23 cellular contexts compared by ENCODE assay signal in the genomic region with DNA sequence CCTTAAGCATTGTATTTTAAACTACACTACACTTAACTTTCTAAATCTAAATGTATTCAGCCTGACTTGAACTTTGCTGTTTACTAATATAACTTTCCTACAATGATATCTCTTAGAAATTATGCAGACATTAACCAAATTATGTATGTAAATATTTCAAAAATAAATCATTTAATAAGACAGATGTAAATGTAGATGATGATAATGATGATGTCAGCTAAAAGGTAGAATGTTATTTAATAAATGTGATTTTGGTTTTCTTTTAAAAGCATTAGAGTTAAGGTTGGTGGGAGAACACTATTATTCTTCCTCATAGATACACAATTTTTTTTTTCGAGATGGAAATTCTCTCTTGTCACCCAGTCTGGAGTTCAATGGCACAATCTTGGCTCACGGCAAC. TPM values are rescaled to one million over a fixed set of nuclear protein-coding genes. Genes with fewer than 3 reads are reported as not detected.
DNase-seq lines count a peak whose midpoint lies in the region; FAIRE-seq and TF ChIP-seq lines count a peak whose summit lies in the region.
"Had no signal": no experiment of that assay in that cellular context is flagged by ENCODE, and none has a peak within 500 bp of the region (broad histone marks: within the 10 kb centered on the region; RNA-seq: fewer than 3 reads in every experiment).

No MANE protein-coding gene starts in this region.

- no peaks in the 10 kb centered on the region for H4K20me1 ChIP-seq in H1 (replicated peaks in 1 of 2; ENCODE audit: control insufficient read depth in 1 of 2, insufficient read depth in 2 of 2, low read length in 2 of 2)

- TF ChIP-seq POLR2A in H1 (IDR thresholded peaks at IDR 0.05; ENCODE audit: control extremely low read depth in 1 of 2, low read depth in 2 of 2, low read length in 2 of 2) = no peak

- H2AFZ ChIP-seq in H1 (ENCODE audit: low read length) = no peak overlapping the region
- H2AFZ ChIP-seq: GM23248 had no signal

- no peak for TF ChIP-seq EP300 in H1 (IDR thresholded peaks at IDR 0.05; ENCODE audit: borderline replicate concordance in 1 of 2, low read depth in 2 of 2, low read length in 2 of 2)

- H3K27ac ChIP-seq in H1 (ENCODE audit: low read depth, low read length) (no peak overlapping the region), SJCRH30 (no peak overlapping the region)
- H3K27ac ChIP-seq: GM23248, HL-60 had no signal

- H3K4me1 ChIP-seq in H1 (replicated peaks in 1 of 4; ENCODE audit: control insufficient read depth in 3 of 4, insufficient read depth in 4 of 4, low read length in 3 of 4) (no peaks in the 10 kb centered on the region), SJCRH30 (no peaks in the 10 kb centered on the region)
- H3K4me1 ChIP-seq: BE2C had no signal

- CTCF ChIA-PET in H1 (lab: Charles Lee; ENCODE audit: partially characterized antibody) = interaction anchor here (0.5 kb wide), 1 partner anchor 415 kb away, joined by 3 read pairs; no protein-coding TSS in a partner anchor

- DNase-seq in H1 (ENCODE audit: low read depth in 1 of 2, low spot score in 2 of 2) (no peak), SJCRH30 (no peak)
- DNase-seq: ACHN; BE2C; C1 segment of cervical spinal cord; CD4-positive, CD25-positive, alpha-beta regulatory T cell; CD8-positive, alpha-beta memory T cell; COR-L47; DMS 273 treated with DMSO at 0.1 percent for 48 hours; DMS53; DND-41; EL; GM23248; HCEC 1CT; KBM-7 had no signal

- POLR2A ChIA-PET in H1 (lab: Charles Lee; ENCODE audit: partially characterized antibody) = no interaction called here

- FAIRE-seq in G401.6 (lab: Jason Lieb, UNC) (peak; percentile 28), H1 (lab: Jason Lieb, UNC) (no peak)
- FAIRE-seq: GM12891, H54 had no signal

- no peak overlapping the region for H2BK120ac ChIP-seq in H1 (replicated peaks; ENCODE audit: low read depth, low read length)

- no peak overlapping the region for H3K23ac ChIP-seq in H1 (ENCODE audit: insufficient read length)

- no peak overlapping the region for H2AK5ac ChIP-seq in H1 (ENCODE audit: low read depth, low read length)

- no peak overlapping the region for H3K4me2 ChIP-seq in H1 (ENCODE audit: insufficient read depth in 1 of 2, low read depth in 2 of 2, low read length in 2 of 2)

- H2BK20ac ChIP-seq in H1 (ENCODE audit: low read length) = no peak overlapping the region

- H3K79me2 ChIP-seq in H1 (ENCODE audit: control insufficient read depth in 1 of 2, insufficient read depth in 2 of 2, low read length in 2 of 2) = no peaks in the 10 kb centered on the region

- TF ChIP-seq RAD21 in H1 (IDR thresholded peaks at IDR 0.05 in 1 of 2, conservative IDR thresholded peaks at IDR 0.05 in 1 of 2; ENCODE audit: low read depth in 2 of 2, low read length in 2 of 2) = no peak

- H3K36me3 ChIP-seq in H1 (ENCODE audit: control insufficient read depth in 2 of 4, insufficient read depth in 4 of 4, low read length in 3 of 4) (no peaks in the 10 kb centered on the region; a peak in 1 of 8 replicates), SJCRH30 (no peaks in the 10 kb centered on the region)
- H3K36me3 ChIP-seq: BE2C had no signal

- no peak overlapping the region for H3K4ac ChIP-seq in H1 (replicated peaks; ENCODE audit: insufficient read length, low read depth, low read length)

- H3K4me3 ChIP-seq in H1 (ENCODE audit: extremely low read depth in 1 of 4, insufficient read depth in 2 of 4, low read depth in 3 of 4, low read length in 4 of 4) = no peak overlapping the region
- no peak overlapping the region for H3K4me3 ChIP-seq in SJCRH30
- H3K4me3 ChIP-seq: GM23248 had no signal

- 100% methylated on average over 1 of the region's 2 CpGs; no CpG with 5 or more reads in 1 of the 2 experiments for WGBS in H1 (ENCODE audit: extremely low coverage in 1 of 2, insufficient coverage in 1 of 2, insufficient read length in 1 of 2, insufficient replicate concordance in 2 of 2, low coverage in 1 of 2, low lambda C conversion rate in 2 of 2, missing lambda C conversion rate in 1 of 2), 2 experiments

- no peak overlapping the region for H3K18ac ChIP-seq in H1 (ENCODE audit: extremely low read depth, low read length)

- no peak overlapping the region for H4K8ac ChIP-seq in H1 (ENCODE audit: extremely low read depth, insufficient read depth, low read length)

- no peak overlapping the region for H3K56ac ChIP-seq in H1 (replicated peaks; ENCODE audit: insufficient read length, low read depth, low read length)

- no peak for TF ChIP-seq CTCF in H1 (IDR thresholded peaks at IDR 0.05; ENCODE audit: control extremely low read depth in 1 of 3, insufficient read depth in 1 of 3, low read depth in 1 of 3, low read length in 3 of 3)

- H3K27me3 ChIP-seq in H1 (replicated peaks in 1 of 4; ENCODE audit: control insufficient read depth in 3 of 4, extremely low read depth in 1 of 4, insufficient read depth in 3 of 4, low read length in 3 of 4) (no peaks in the 10 kb centered on the region), SJCRH30 (no peaks in the 10 kb centered on the region)
- H3K27me3 ChIP-seq: BE2C had no signal

- no peak overlapping the region for H2BK12ac ChIP-seq in H1 (ENCODE audit: low read depth, low read length)

- H3K23me2 ChIP-seq in H1 (ENCODE audit: low read depth, low read length) = no peaks in the 10 kb centered on the region

- no peak overlapping the region for H4K91ac ChIP-seq in H1 (replicated peaks; ENCODE audit: insufficient read length, low read length)

- H2BK15ac ChIP-seq in H1 (ENCODE audit: low read length) = no peak overlapping the region

- no peak overlapping the region for H3K14ac ChIP-seq in H1 (ENCODE audit: insufficient read length)

- no peaks in the 10 kb centered on the region for H3K79me1 ChIP-seq in H1 (ENCODE audit: low read depth, low read length)

- no peak overlapping the region for H2BK5ac ChIP-seq in H1 (ENCODE audit: low read depth, low read length)

- H4K5ac ChIP-seq in H1 (ENCODE audit: insufficient read length, low read depth, low read length) = no peak overlapping the region

- no peaks in the 10 kb centered on the region for H3K9me3 ChIP-seq in H1 (ENCODE audit: insufficient read depth in 2 of 2, low read depth in 1 of 2, low read length in 1 of 2)
- peaks cover 4% of the 10 kb centered on the region; the same call in 1 of the 2 replicates for H3K9me3 ChIP-seq in SJCRH30 (replicated peaks)
- H3K9me3 ChIP-seq: BE2C had no signal

- no peak overlapping the region for H3K9ac ChIP-seq in H1 (replicated peaks in 1 of 4; ENCODE audit: extremely low read depth in 1 of 4, low read depth in 3 of 4, low read length in 3 of 4)
- H3K9ac ChIP-seq: GM23248 had no signal

RNA-seq across cellular contexts. Expression of gene TAS2R43, which starts 10.1 kb away (rescaled TPM):
- total RNA-seq in H1 (2021; fragmentation: NEBNext Ultra II Directional; extraction: Animal tissue kit (Norgen Biotek cat#: 25700)) = not detected in 2 replicates
- 0.06 and 0.18 TPM in 2 replicates for polyA plus RNA-seq in H1 (2011; rRNA removed)
- polyA plus RNA-seq in H1 (2011; cell fraction: cytosol; rRNA removed) = 0.08 TPM
- 0.37 TPM for polyA plus RNA-seq in H1 (2011; cell fraction: nucleus; rRNA removed)
- 0.19 to 0.28 TPM (median 0.19 TPM) in 3 of 4 replicates, not detected in the other for polyA plus RNA-seq in H1 (2012, experiment 1 of 2)
- not detected for polyA plus RNA-seq in H1 (2012, experiment 2 of 2)
- 0.10 TPM for polyA plus RNA-seq in H1 (2013, experiment 1 of 2)
- polyA plus RNA-seq in H1 (2013, experiment 2 of 2) = not detected
- polyA minus RNA-seq in H1 (2011; rRNA and poly(A)+ RNA removed) = 2.4 and 3.6 TPM in 2 replicates
- not detected for polyA minus RNA-seq in H1 (2011; cell fraction: cytosol; rRNA and poly(A)+ RNA removed)
- polyA minus RNA-seq in H1 (2011; cell fraction: nucleus; rRNA and poly(A)+ RNA removed) = 16.2 TPM
- 0.63 and 0.97 TPM in 2 replicates for total RNA-seq in SJCRH30 (2014; rRNA removed; shearing (Covaris generic))
- total RNA-seq: A172, GM23248, HT1080 had no signal
- polyA plus RNA-seq: CD4-positive, CD25-positive, alpha-beta regulatory T cell; CD8-positive, alpha-beta memory T cell; GM23248; IgD-negative memory B cell had no signal

RNA-seq across cellular contexts. Expression of gene TAS2R46, which starts 19.9 kb away (rescaled TPM):
- total RNA-seq in H1 (2021; fragmentation: NEBNext Ultra II Directional; extraction: Animal tissue kit (Norgen Biotek cat#: 25700)) = 0.48 TPM in 1 of 2 replicates, not detected in the other
- 0.14 TPM in 2 replicates for polyA plus RNA-seq in H1 (2011; rRNA removed)
- not detected for polyA plus RNA-seq in H1 (2011; cell fraction: cytosol; rRNA removed)
- polyA plus RNA-seq in H1 (2011; cell fraction: nucleus; rRNA removed) = 1.0 TPM
- polyA plus RNA-seq in H1 (2012, experiment 1 of 2) = not detected in 4 replicates
- polyA plus RNA-seq in H1 (2012, experiment 2 of 2) = not detected
- not detected for polyA plus RNA-seq in H1 (2013, experiment 1 of 2)
- polyA plus RNA-seq in H1 (2013, experiment 2 of 2) = not detected
- 6.8 and 7.5 TPM in 2 replicates for polyA minus RNA-seq in H1 (2011; rRNA and poly(A)+ RNA removed)
- not detected for polyA minus RNA-seq in H1 (2011; cell fraction: cytosol; rRNA and poly(A)+ RNA removed)
- 38.1 TPM for polyA minus RNA-seq in H1 (2011; cell fraction: nucleus; rRNA and poly(A)+ RNA removed)
- total RNA-seq in SJCRH30 (2014; rRNA removed; shearing (Covaris generic)) = 1.2 and 2.3 TPM in 2 replicates
- total RNA-seq: G401, GM23248, HT1080 had no signal
- polyA plus RNA-seq: CD8-positive, alpha-beta memory T cell; GM23248; IgD-negative memory B cell had no signal

RNA-seq across cellular contexts. Expression of gene TAS2R31, which starts 50.8 kb away (rescaled TPM):
- 1.4 and 1.5 TPM in 2 replicates for total RNA-seq in H1 (2021; fragmentation: NEBNext Ultra II Directional; extraction: Animal tissue kit (Norgen Biotek cat#: 25700))
- 0.13 and 0.24 TPM in 2 replicates for polyA plus RNA-seq in H1 (2011; rRNA removed)
- polyA plus RNA-seq in H1 (2011; cell fraction: cytosol; rRNA removed) = 0.48 TPM
- 0.78 TPM for polyA plus RNA-seq in H1 (2011; cell fraction: nucleus; rRNA removed)
- polyA plus RNA-seq in H1 (2012, experiment 1 of 2) = 0.25 to 0.59 TPM (median 0.41 TPM) in 4 replicates
- not detected for polyA plus RNA-seq in H1 (2012, experiment 2 of 2)
- polyA plus RNA-seq in H1 (2013, experiment 1 of 2) = 0.16 TPM
- polyA plus RNA-seq in H1 (2013, experiment 2 of 2) = 0.07 TPM
- polyA minus RNA-seq in H1 (2011; rRNA and poly(A)+ RNA removed) = 8.1 and 8.8 TPM in 2 replicates
- 3.0 TPM for polyA minus RNA-seq in H1 (2011; cell fraction: cytosol; rRNA and poly(A)+ RNA removed)
- 49.3 TPM for polyA minus RNA-seq in H1 (2011; cell fraction: nucleus; rRNA and poly(A)+ RNA removed)
- total RNA-seq in SJCRH30 (2014; rRNA removed; shearing (Covaris generic)) = 1.5 and 2.7 TPM in 2 replicates
- polyA plus RNA-seq: CD8-positive, alpha-beta memory T cell; IgD-negative memory B cell had no signal

RNA-seq across cellular contexts. Expression of gene TAS2R30, which starts 52.5 kb away (rescaled TPM):
- 0.75 and 1.0 TPM in 2 replicates for total RNA-seq in H1 (2021; fragmentation: NEBNext Ultra II Directional; extraction: Animal tissue kit (Norgen Biotek cat#: 25700))
- 0.16 and 0.33 TPM in 2 replicates for polyA plus RNA-seq in H1 (2011; rRNA removed)
- 0.08 TPM for polyA plus RNA-seq in H1 (2011; cell fraction: cytosol; rRNA removed)
- 0.81 TPM for polyA plus RNA-seq in H1 (2011; cell fraction: nucleus; rRNA removed)
- not detected in 4 replicates for polyA plus RNA-seq in H1 (2012, experiment 1 of 2)
- not detected for polyA plus RNA-seq in H1 (2012, experiment 2 of 2)
- 0.02 TPM for polyA plus RNA-seq in H1 (2013, experiment 1 of 2)
- not detected for polyA plus RNA-seq in H1 (2013, experiment 2 of 2)
- polyA minus RNA-seq in H1 (2011; rRNA and poly(A)+ RNA removed) = 12.9 and 13.3 TPM in 2 replicates
- polyA minus RNA-seq in H1 (2011; cell fraction: cytosol; rRNA and poly(A)+ RNA removed) = 2.4 TPM
- polyA minus RNA-seq in H1 (2011; cell fraction: nucleus; rRNA and poly(A)+ RNA removed) = 47.5 TPM
- 1.7 and 3.6 TPM in 2 replicates for total RNA-seq in SJCRH30 (2014; rRNA removed; shearing (Covaris generic))
- polyA plus RNA-seq: CD4-positive, CD25-positive, alpha-beta regulatory T cell; CD8-positive, alpha-beta memory T cell; GM23248 had no signal

RNA-seq across cellular contexts. Expression of gene TAS2R19, which starts 59.6 kb away (rescaled TPM):
- total RNA-seq in H1 (2021; fragmentation: NEBNext Ultra II Directional; extraction: Animal tissue kit (Norgen Biotek cat#: 25700)) = 0.99 and 1.1 TPM in 2 replicates
- 0.35 and 0.97 TPM in 2 replicates for polyA plus RNA-seq in H1 (2011; rRNA removed)
- polyA plus RNA-seq in H1 (2011; cell fraction: cytosol; rRNA removed) = 0.57 TPM
- 1.6 TPM for polyA plus RNA-seq in H1 (2011; cell fraction: nucleus; rRNA removed)
- polyA plus RNA-seq in H1 (2012, experiment 1 of 2) = 0.25 to 0.34 TPM (median 0.32 TPM) in 3 of 4 replicates, not detected in the other
- not detected for polyA plus RNA-seq in H1 (2012, experiment 2 of 2)
- 0.14 TPM for polyA plus RNA-seq in H1 (2013, experiment 1 of 2)
- polyA plus RNA-seq in H1 (2013, experiment 2 of 2) = 0.13 TPM
- 17.9 and 18.4 TPM in 2 replicates for polyA minus RNA-seq in H1 (2011; rRNA and poly(A)+ RNA removed)
- not detected for polyA minus RNA-seq in H1 (2011; cell fraction: cytosol; rRNA and poly(A)+ RNA removed)
- polyA minus RNA-seq in H1 (2011; cell fraction: nucleus; rRNA and poly(A)+ RNA removed) = 73.8 TPM
- total RNA-seq in SJCRH30 (2014; rRNA removed; shearing (Covaris generic)) = 2.5 and 4.5 TPM in 2 replicates
- total RNA-seq: G401 had no signal
- polyA plus RNA-seq: GM23248, IgD-negative memory B cell had no signal
